ENCODE assay signal across 8 cellular contexts in genomic region chr7:18693401-18693800, GRCh38.
DNase-seq lines count a peak whose midpoint lies in the region; ATAC-seq and TF ChIP-seq lines count a peak whose summit lies in the region.

No MANE protein-coding gene starts in this region.

- H3K4me1 Mint-ChIP-seq in HFFc6 (ENCODE audit: low read depth) = peaks cover 17% of the 10 kb centered on the region

- no peaks in the 10 kb centered on the region for H3K27me3 ChIP-seq in A673 (replicated peaks; ENCODE audit: insufficient read depth, low read depth, low read length, poor library complexity)

- no peaks in the 10 kb centered on the region for H3K36me3 Mint-ChIP-seq in HFFc6 (ENCODE audit: low read depth)

- no peak overlapping the region for H3K27ac ChIP-seq in A673 (ENCODE audit: low read depth, low read length, poor library complexity, severe bottlenecking)

- H3K9me3 ChIP-seq in A673 (ENCODE audit: low read depth, low read length, poor library complexity, severe bottlenecking) = no peaks in the 10 kb centered on the region

- no peak overlapping the region for H3K27ac Mint-ChIP-seq in HFFc6

- no peak overlapping the region for H3K4me3 Mint-ChIP-seq in HFFc6

- DNase-seq in A673 (ENCODE audit: low spot score) (peak; percentile 77), HFFc6 (peak; percentile 70), iPS DF 19.7 (ENCODE audit: low read depth, low spot score) (peak; percentile 15)
- no peak for DNase-seq in activated naive CD4-positive, alpha-beta T cell (lab: John Stamatoyannopoulos, UW)
- no peak for DNase-seq in effector CD8-positive, alpha-beta T cell (lab: John Stamatoyannopoulos, UW)

- intact Hi-C loops in A673 (cut with micrococcal nuclease; ENCODE audit: unreplicated experiment) = loop anchor here (5.0 kb wide), 2 partner anchors 429 to 749 kb away; no protein-coding TSS in a partner anchor

- no TSS peak for BruUV-seq in A673 (replicated peaks; lab: Mats Ljungman, UMichigan)

- H3K4me3 ChIP-seq in A673 (ENCODE audit: low read depth, low read length, poor library complexity, severe bottlenecking) (no peak overlapping the region), WI38 (ENCODE audit: low read depth, low read length) (no peak overlapping the region)

- H3K36me3 ChIP-seq in A673 (ENCODE audit: insufficient read depth, low read length, poor library complexity, severe bottlenecking) = no peaks in the 10 kb centered on the region

- H3K4me1 ChIP-seq in A673 (ENCODE audit: insufficient read depth, low read length, poor library complexity, severe bottlenecking) = peaks cover 19% of the 10 kb centered on the region

- no peak for ATAC-seq in GM19023 (IDR thresholded peaks at IDR 0.05; ENCODE audit: unreplicated experiment)
- no peak for ATAC-seq in GM19395 (IDR thresholded peaks at IDR 0.05; ENCODE audit: unreplicated experiment)

- H3K27me3 Mint-ChIP-seq in HFFc6 (ENCODE audit: insufficient read depth) = no peaks in the 10 kb centered on the region

- H3K9me3 Mint-ChIP-seq in HFFc6 = no peaks in the 10 kb centered on the region

- POLR2A ChIA-PET in A673 (lab: Charles Lee; ENCODE audit: low non-redundant PET) = no interaction called here

- peak; percentile 75 for TF ChIP-seq CTCF in A673 (conservative IDR thresholded peaks at IDR 0.05; ENCODE audit: low read depth, low read length)
- TF ChIP-seq CTCF in HFFc6 (IDR thresholded peaks at IDR 0.05) = peak; percentile 87
- peak; percentile 65 for TF ChIP-seq CTCF in WI38 (IDR thresholded peaks at IDR 0.05; ENCODE audit: low read depth, low read length)

- CTCF ChIA-PET in A673 (lab: Charles Lee) = no interaction called here

Comparison
In these comparisons a context has a peak if more than half of its experiments do, and no peak if none do; other contexts are left out.
1. DNase-seq: peak in A673 (single experiment), HFFc6 (single experiment) and iPS DF 19.7 (single experiment); none in activated naive CD4-positive, alpha-beta T cell (0 of 4) and effector CD8-positive, alpha-beta T cell (single experiment).
2. Peak in every context shown above with its lines, with median percentiles within 50 percentile points of each other: CTCF ChIP-seq.